In the genomic region with DNA sequence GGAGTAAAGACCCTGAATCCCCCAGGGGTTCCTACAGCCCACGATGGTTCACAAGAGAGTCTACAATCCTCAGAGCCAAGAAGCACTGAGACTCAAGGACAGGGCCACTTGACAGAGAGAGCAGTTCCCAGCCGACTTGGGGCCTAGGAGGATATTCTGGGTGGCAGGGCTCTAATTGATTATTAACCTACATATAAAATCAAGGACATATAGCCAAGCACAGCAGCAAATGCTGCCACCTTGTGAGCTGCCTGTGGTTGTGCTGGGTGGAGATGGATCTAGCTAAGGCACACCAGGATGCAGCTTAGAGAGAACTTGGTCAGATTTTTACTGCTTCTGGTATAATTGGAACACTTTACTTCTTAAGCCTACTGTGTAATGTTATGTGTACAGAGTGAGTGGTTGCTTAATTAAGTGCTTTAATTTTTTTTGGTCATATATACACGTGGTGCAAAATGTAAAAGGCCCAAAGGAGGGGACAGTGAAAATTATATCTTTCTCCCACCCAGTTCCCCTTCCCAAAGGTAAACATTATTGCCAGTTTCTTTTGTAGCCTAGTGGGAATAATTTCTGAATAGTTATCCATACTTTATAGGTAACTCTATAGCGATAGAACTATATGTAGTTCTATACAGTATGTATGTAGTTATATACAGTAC, we compare ENCODE assay signal across 8 cellular contexts.
A peak's percentile ranks its signal among the peaks of the same experiment; 100 is the strongest.
DNase-seq lines count a peak whose midpoint lies in the region; TF ChIP-seq lines count a peak whose summit lies in the region.
"Had no signal": no experiment of that assay in that cellular context is flagged by ENCODE, and none has a peak within 500 bp of the region (broad histone marks: within the 10 kb centered on the region; RNA-seq: fewer than 3 reads in every experiment).

No MANE protein-coding gene starts in this region.

- H3K27ac ChIP-seq in osteoblast (ENCODE audit: low read depth, low read length): no peak overlapping the region
- H3K27ac ChIP-seq: thoracic aorta had no signal

- H3K27ac Mint-ChIP-seq in activated CD4-positive, alpha-beta T cell treated with anti-CD3 and anti-CD28 coated beads, Interleukin-2, amount 10 ng/mL, durations not matched to agents 24 days and 14 days: peak overlapping the region; percentile 98

- H3K27me3 Mint-ChIP-seq in activated CD4-positive, alpha-beta T cell treated with anti-CD3 and anti-CD28 coated beads, Interleukin-2, amount 10 ng/mL, durations not matched to agents 24 days and 14 days: no peaks in the 10 kb centered on the region

- peaks cover 4% of the 10 kb centered on the region for H3K36me3 Mint-ChIP-seq in activated CD4-positive, alpha-beta T cell treated with anti-CD3 and anti-CD28 coated beads, Interleukin-2, amount 10 ng/mL, durations not matched to agents 24 days and 14 days (ENCODE audit: low read depth)

- no peak for TF ChIP-seq EP300 in Ishikawa (IDR thresholded peaks at IDR 0.05; ENCODE audit: borderline replicate concordance)

- H3K4me1 ChIP-seq in osteoblast (ENCODE audit: insufficient read depth, low read length): no peaks in the 10 kb centered on the region

- H3K79me2 ChIP-seq in osteoblast (ENCODE audit: insufficient read depth, low read length): no peaks in the 10 kb centered on the region

- H4K20me1 ChIP-seq in osteoblast (ENCODE audit: insufficient read depth, low read length): no peaks in the 10 kb centered on the region

- no peak overlapping the region for H2AFZ ChIP-seq in osteoblast (ENCODE audit: low read length)

- TF ChIP-seq CTCF in GM13977 (IDR thresholded peaks at IDR 0.05; ENCODE audit: extremely low read depth, insufficient read depth, missing control alignments) (peak; percentile 81), osteoblast (IDR thresholded peaks at IDR 0.05; ENCODE audit: extremely low read depth, low read depth, low read length) (peak; percentile 40)

- peak overlapping the region; percentile 87 for H3K4me3 Mint-ChIP-seq in activated CD4-positive, alpha-beta T cell treated with anti-CD3 and anti-CD28 coated beads, Interleukin-2, amount 10 ng/mL, durations not matched to agents 24 days and 14 days

- peaks cover 83% of the 10 kb centered on the region for H3K4me1 Mint-ChIP-seq in activated CD4-positive, alpha-beta T cell treated with anti-CD3 and anti-CD28 coated beads, Interleukin-2, amount 10 ng/mL, durations not matched to agents 24 days and 14 days

- no peak overlapping the region for H3K4me2 ChIP-seq in osteoblast (ENCODE audit: insufficient read depth, low read length)

- H3K4me3 ChIP-seq in osteoblast (ENCODE audit: insufficient read depth, low read length): no peak overlapping the region
- H3K4me3 ChIP-seq: thoracic aorta had no signal

- DNase-seq in GM13977 (ENCODE audit: low spot score) (peak; percentile 41), osteoblast (ENCODE audit: insufficient read length, low spot score, missing footprints) (peak; percentile 58), NCI-H2227 treated with DMSO at 0.1 percent for 48 hours (lab: John Stamatoyannopoulos, UW) (no peak), KG1 (lab: John Stamatoyannopoulos, UW) (no peak)
- DNase-seq in activated CD4-positive, alpha-beta T cell treated with anti-CD3 and anti-CD28 coated beads, Interleukin-2, amount 10 ng/mL, durations not matched to agents 24 days and 14 days: peak; percentile 85
- DNase-seq in effector CD4-positive, alpha-beta T cell: peak; percentile 49

- in situ Hi-C loops in GM13977 (cut with MboI; ENCODE audit: low pct_unique_long_range_greater_than_20kb, low sequenced_read_pairs, unreplicated experiment): loop anchor here (10.0 kb wide), 1 partner anchor 140 kb away; the partner anchor contains the start of gene IQGAP2

- H3K9me3 Mint-ChIP-seq in activated CD4-positive, alpha-beta T cell treated with anti-CD3 and anti-CD28 coated beads, Interleukin-2, amount 10 ng/mL, durations not matched to agents 24 days and 14 days: no peaks in the 10 kb centered on the region

- peaks cover 6% of the 10 kb centered on the region for H3K27me3 ChIP-seq in osteoblast (ENCODE audit: insufficient read depth, low read length)

- H3K36me3 ChIP-seq in osteoblast (ENCODE audit: insufficient read depth, low read length): no peaks in the 10 kb centered on the region
- H3K36me3 ChIP-seq: thoracic aorta had no signal

- TF ChIP-seq RAD21 in Ishikawa (IDR thresholded peaks at IDR 0.05; ENCODE audit: low read depth): peak; percentile 69

- intact Hi-C loops in activated CD4-positive, alpha-beta T cell treated with anti-CD3 and anti-CD28 coated beads, Interleukin-2, amount 10 ng/mL, durations not matched to agents 24 days and 14 days (cut with micrococcal nuclease): loop anchor here (1.0 kb wide), 1 partner anchor 206 kb away; no protein-coding TSS in a partner anchor

- no peaks in the 10 kb centered on the region for H3K9me3 ChIP-seq in osteoblast (ENCODE audit: low read depth, low read length)
- H3K9me3 ChIP-seq: thoracic aorta had no signal

TF ChIP-seq in Ishikawa, 13 proteins besides CTCF, POLR2A, EP300 and RAD21:
- TF ChIP-seq ZBTB7A (IDR thresholded peaks at IDR 0.05; ENCODE audit: low read depth): no peak
- TF ChIP-seq FOXM1 (IDR thresholded peaks at IDR 0.05; ENCODE audit: borderline replicate concordance, low read depth): no peak
- TF ChIP-seq TCF12 (IDR thresholded peaks at IDR 0.05; ENCODE audit: low read depth): no peak
- no peak for TF ChIP-seq TAF1 (IDR thresholded peaks at IDR 0.05; ENCODE audit: low read depth)
- TF ChIP-seq, protein P1, sequence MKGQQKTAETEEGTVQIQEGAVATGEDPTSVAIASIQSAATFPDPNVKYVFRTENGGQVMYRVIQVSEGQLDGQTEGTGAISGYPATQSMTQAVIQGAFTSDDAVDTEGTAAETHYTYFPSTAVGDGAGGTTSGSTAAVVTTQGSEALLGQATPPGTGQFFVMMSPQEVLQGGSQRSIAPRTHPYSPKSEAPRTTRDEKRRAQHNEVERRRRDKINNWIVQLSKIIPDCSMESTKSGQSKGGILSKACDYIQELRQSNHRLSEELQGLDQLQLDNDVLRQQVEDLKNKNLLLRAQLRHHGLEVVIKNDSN (IDR thresholded peaks at IDR 0.05): no peak
- no peak for TF ChIP-seq YY1 (IDR thresholded peaks at IDR 0.05; ENCODE audit: low read depth)
- no peak for TF ChIP-seq EGR1 (IDR thresholded peaks at IDR 0.05)
- TF ChIP-seq CEBPB (IDR thresholded peaks at IDR 0.05): no peak
- TF ChIP-seq, protein P2, sequence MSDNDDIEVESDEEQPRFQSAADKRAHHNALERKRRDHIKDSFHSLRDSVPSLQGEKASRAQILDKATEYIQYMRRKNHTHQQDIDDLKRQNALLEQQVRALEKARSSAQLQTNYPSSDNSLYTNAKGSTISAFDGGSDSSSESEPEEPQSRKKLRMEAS (IDR thresholded peaks at IDR 0.05): no peak
- TF ChIP-seq NFIC (IDR thresholded peaks at IDR 0.05): no peak
- no peak for TF ChIP-seq TEAD4 (IDR thresholded peaks at IDR 0.05)
- TF ChIP-seq CREB1 (IDR thresholded peaks at IDR 0.05; ENCODE audit: low read depth): no peak

Comparison
In these comparisons a context has a peak if more than half of its experiments do, and no peak if none do; other contexts are left out.
1. DNase-seq: peak in GM13977 (single experiment), activated CD4-positive, alpha-beta T cell treated with anti-CD3 and anti-CD28 coated beads, Interleukin-2, amount 10 ng/mL, durations not matched to agents 24 days and 14 days (single experiment), effector CD4-positive, alpha-beta T cell (single experiment) and osteoblast (single experiment); none in NCI-H2227 treated with DMSO at 0.1 percent for 48 hours (single experiment) and KG1 (single experiment).